ENCODE assay signal across 1 cellular context in the genomic region with DNA sequence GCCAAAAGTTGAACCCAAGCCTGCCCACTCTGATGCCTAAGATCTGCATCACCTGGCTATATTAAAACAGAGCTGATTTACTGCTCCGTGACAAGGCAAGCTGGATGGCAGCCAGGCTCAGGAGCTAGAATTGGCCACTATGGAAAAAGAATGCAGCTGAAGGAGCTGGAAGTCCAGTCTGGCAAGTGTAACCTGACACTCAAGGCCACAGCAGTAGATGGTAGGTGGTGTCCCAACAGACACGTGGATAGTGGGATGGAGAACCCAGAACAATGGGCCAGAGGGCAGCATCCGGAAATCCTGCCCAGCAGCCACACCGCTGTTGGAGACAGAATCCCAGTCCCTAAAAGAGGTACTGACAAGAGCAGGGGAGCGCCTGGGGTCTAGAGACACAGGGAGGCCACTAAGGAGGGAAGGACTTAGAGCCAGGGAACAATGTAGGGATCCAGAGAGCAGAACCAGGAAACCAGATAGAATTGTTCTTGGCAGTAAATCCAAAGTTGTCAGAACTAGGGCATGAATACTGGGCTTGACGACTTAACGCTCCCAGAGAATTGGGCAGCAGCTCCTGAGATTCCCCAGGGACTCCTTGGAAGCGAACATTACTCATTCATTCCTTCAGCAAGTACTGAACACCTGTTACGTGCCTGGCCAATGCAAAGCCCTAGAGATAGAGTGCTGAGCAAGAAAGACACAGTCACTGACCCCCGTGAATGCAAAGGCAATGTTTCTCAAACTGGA.
TF ChIP-seq lines count a peak whose summit lies in the region.

No MANE protein-coding gene starts in this region.

TF ChIP-seq in GM23338, 12 proteins besides CTCF, POLR2A, EP300 and RAD21:
- TF ChIP-seq, protein P1, sequence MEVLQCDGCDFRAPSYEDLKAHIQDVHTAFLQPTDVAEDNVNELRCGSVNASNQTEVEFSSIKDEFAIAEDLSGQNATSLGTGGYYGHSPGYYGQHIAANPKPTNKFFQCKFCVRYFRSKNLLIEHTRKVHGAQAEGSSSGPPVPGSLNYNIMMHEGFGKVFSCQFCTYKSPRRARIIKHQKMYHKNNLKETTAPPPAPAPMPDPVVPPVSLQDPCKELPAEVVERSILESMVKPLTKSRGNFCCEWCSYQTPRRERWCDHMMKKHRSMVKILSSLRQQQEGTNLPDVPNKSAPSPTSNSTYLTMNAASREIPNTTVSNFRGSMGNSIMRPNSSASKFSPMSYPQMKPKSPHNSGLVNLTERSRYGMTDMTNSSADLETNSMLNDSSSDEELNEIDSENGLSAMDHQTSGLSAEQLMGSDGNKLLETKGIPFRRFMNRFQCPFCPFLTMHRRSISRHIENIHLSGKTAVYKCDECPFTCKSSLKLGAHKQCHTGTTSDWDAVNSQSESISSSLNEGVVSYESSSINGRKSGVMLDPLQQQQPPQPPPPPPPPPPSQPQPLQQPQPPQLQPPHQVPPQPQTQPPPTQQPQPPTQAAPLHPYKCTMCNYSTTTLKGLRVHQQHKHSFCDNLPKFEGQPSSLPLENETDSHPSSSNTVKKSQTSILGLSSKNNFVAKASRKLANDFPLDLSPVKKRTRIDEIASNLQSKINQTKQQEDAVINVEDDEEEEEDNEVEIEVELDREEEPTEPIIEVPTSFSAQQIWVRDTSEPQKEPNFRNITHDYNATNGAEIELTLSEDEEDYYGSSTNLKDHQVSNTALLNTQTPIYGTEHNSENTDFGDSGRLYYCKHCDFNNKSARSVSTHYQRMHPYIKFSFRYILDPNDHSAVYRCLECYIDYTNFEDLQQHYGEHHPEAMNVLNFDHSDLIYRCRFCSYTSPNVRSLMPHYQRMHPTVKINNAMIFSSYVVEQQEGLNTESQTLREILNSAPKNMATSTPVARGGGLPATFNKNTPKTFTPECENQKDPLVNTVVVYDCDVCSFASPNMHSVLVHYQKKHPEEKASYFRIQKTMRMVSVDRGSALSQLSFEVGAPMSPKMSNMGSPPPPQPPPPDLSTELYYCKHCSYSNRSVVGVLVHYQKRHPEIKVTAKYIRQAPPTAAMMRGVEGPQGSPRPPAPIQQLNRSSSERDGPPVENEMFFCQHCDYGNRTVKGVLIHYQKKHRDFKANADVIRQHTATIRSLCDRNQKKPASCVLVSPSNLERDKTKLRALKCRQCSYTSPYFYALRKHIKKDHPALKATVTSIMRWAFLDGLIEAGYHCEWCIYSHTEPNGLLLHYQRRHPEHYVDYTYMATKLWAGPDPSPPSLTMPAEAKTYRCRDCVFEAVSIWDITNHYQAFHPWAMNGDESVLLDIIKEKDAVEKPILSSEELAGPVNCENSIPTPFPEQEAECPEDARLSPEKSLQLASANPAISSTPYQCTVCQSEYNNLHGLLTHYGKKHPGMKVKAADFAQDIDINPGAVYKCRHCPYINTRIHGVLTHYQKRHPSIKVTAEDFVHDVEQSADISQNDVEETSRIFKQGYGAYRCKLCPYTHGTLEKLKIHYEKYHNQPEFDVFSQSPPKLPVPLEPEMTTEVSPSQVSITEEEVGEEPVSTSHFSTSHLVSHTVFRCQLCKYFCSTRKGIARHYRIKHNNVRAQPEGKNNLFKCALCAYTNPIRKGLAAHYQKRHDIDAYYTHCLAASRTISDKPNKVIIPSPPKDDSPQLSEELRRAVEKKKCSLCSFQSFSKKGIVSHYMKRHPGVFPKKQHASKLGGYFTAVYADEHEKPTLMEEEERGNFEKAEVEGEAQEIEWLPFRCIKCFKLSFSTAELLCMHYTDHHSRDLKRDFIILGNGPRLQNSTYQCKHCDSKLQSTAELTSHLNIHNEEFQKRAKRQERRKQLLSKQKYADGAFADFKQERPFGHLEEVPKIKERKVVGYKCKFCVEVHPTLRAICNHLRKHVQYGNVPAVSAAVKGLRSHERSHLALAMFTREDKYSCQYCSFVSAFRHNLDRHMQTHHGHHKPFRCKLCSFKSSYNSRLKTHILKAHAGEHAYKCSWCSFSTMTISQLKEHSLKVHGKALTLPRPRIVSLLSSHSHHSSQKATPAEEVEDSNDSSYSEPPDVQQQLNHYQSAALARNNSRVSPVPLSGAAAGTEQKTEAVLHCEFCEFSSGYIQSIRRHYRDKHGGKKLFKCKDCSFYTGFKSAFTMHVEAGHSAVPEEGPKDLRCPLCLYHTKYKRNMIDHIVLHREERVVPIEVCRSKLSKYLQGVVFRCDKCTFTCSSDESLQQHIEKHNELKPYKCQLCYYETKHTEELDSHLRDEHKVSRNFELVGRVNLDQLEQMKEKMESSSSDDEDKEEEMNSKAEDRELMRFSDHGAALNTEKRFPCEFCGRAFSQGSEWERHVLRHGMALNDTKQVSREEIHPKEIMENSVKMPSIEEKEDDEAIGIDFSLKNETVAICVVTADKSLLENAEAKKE (CRISPR knock-in tag; IDR thresholded peaks at IDR 0.05) = no peak
- no peak for TF ChIP-seq EZH2 (IDR thresholded peaks at IDR 0.05; ENCODE audit: low read depth, unreplicated experiment)
- TF ChIP-seq, protein P2, sequence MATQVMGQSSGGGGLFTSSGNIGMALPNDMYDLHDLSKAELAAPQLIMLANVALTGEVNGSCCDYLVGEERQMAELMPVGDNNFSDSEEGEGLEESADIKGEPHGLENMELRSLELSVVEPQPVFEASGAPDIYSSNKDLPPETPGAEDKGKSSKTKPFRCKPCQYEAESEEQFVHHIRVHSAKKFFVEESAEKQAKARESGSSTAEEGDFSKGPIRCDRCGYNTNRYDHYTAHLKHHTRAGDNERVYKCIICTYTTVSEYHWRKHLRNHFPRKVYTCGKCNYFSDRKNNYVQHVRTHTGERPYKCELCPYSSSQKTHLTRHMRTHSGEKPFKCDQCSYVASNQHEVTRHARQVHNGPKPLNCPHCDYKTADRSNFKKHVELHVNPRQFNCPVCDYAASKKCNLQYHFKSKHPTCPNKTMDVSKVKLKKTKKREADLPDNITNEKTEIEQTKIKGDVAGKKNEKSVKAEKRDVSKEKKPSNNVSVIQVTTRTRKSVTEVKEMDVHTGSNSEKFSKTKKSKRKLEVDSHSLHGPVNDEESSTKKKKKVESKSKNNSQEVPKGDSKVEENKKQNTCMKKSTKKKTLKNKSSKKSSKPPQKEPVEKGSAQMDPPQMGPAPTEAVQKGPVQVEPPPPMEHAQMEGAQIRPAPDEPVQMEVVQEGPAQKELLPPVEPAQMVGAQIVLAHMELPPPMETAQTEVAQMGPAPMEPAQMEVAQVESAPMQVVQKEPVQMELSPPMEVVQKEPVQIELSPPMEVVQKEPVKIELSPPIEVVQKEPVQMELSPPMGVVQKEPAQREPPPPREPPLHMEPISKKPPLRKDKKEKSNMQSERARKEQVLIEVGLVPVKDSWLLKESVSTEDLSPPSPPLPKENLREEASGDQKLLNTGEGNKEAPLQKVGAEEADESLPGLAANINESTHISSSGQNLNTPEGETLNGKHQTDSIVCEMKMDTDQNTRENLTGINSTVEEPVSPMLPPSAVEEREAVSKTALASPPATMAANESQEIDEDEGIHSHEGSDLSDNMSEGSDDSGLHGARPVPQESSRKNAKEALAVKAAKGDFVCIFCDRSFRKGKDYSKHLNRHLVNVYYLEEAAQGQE (IDR thresholded peaks at IDR 0.05; ENCODE audit: unreplicated experiment) = no peak
- no peak for TF ChIP-seq POLR2AphosphoS5 (IDR thresholded peaks at IDR 0.05; ENCODE audit: low read depth)
- no peak for TF ChIP-seq ZNF114 (CRISPR knock-in tag; IDR thresholded peaks at IDR 0.05)
- TF ChIP-seq EZH2phosphoT487 (IDR thresholded peaks at IDR 0.05; ENCODE audit: unreplicated experiment) = no peak
- no peak for TF ChIP-seq STAT1 (IDR thresholded peaks at IDR 0.05; ENCODE audit: unreplicated experiment)
- TF ChIP-seq JUNB (IDR thresholded peaks at IDR 0.05; ENCODE audit: unreplicated experiment) = no peak
- TF ChIP-seq ZNF331 (CRISPR knock-in tag; IDR thresholded peaks at IDR 0.05; ENCODE audit: low read depth) = no peak
- no peak for TF ChIP-seq NANOG (IDR thresholded peaks at IDR 0.05; ENCODE audit: borderline replicate concordance)
- TF ChIP-seq CREB1 (CRISPR knock-in tag; IDR thresholded peaks at IDR 0.05; ENCODE audit: low read depth) = no peak
- TF ChIP-seq, protein P3, sequence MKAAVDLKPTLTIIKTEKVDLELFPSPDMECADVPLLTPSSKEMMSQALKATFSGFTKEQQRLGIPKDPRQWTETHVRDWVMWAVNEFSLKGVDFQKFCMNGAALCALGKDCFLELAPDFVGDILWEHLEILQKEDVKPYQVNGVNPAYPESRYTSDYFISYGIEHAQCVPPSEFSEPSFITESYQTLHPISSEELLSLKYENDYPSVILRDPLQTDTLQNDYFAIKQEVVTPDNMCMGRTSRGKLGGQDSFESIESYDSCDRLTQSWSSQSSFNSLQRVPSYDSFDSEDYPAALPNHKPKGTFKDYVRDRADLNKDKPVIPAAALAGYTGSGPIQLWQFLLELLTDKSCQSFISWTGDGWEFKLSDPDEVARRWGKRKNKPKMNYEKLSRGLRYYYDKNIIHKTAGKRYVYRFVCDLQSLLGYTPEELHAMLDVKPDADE (IDR thresholded peaks at IDR 0.05) = no peak
